In the genomic region with DNA sequence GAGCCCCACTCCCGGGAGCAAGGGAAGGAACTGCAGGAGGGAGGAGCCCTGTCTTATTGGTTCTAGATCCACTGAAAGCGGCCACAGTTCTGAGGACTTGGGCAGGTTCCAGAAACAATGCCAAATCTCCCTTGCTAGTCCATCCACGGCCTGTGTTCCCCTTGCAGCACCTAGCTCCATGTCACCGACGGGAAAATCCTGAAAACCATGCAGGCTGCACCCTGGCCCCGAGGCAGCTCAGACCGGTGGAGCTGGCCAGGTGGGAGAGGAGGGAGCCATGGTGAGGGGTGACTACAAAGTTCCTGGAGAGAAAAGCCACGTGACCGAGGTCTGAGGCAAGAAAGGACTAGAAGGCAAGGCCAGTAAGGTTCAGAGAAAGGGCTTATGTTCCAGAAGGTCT, we compare ENCODE assay signal across 13 cellular contexts. TPM values are rescaled to one million over a fixed set of nuclear protein-coding genes. Genes with fewer than 3 reads are reported as not detected.
DNase-seq lines count a peak whose midpoint lies in the region; ATAC-seq, FAIRE-seq and TF ChIP-seq lines count a peak whose summit lies in the region.
"Had no signal": no experiment of that assay in that cellular context is flagged by ENCODE, and none has a peak within 500 bp of the region (broad histone marks: within the 10 kb centered on the region; RNA-seq: fewer than 3 reads in every experiment).

No MANE protein-coding gene starts in this region.

- intact Hi-C loops in left colon (cut with DNase I, micrococcal nuclease) (no loop called here), spleen (cut with DNase I; ENCODE audit: low total_unique reads) (no loop called here)

- H3K9me3 ChIP-seq in small intestine (ENCODE audit: control insufficient read depth, low read depth) (no peaks in the 10 kb centered on the region), spleen (no peaks in the 10 kb centered on the region)

- ATAC-seq in left colon (peak; percentile 1), GM21515 (IDR thresholded peaks at IDR 0.05; ENCODE audit: unreplicated experiment) (no peak), GM19452 (IDR thresholded peaks at IDR 0.05; ENCODE audit: unreplicated experiment) (no peak)
- ATAC-seq in stimulated activated naive CD8-positive, alpha-beta T cell treated with anti-CD3 and anti-CD28 coated beads, Interleukin-15, Interleukin-2, amounts not matched to agents 100 U/mL and 50 U/mL, for 24 hours = no peak

- H3K4me3 ChIP-seq in bronchial epithelial cell (ENCODE audit: low read depth, low read length) = no peak overlapping the region
- no peak overlapping the region for H3K4me3 ChIP-seq in small intestine (ENCODE audit: low read depth in 1 of 2, low read length in 2 of 2)
- no peak overlapping the region for H3K4me3 ChIP-seq in spleen

- H3K27ac ChIP-seq in small intestine (ENCODE audit: low read depth in 1 of 2, low read length in 1 of 2) = peak overlapping the region; percentile 63 to 94
- H3K27ac ChIP-seq in spleen = peak overlapping the region in 1 of 8 donors; percentile 17

- H3K4me1 ChIP-seq in small intestine (ENCODE audit: control insufficient read depth in 2 of 2, insufficient read depth in 1 of 2, low read depth in 1 of 2, low read length in 1 of 2) (peaks cover 23 to 24% of the 10 kb centered on the region in 2 donors), spleen (peaks cover 0 to 52% (median 30%) of the 10 kb centered on the region in 6 donors)

- no peaks in the 10 kb centered on the region for H3K27me3 ChIP-seq in bronchial epithelial cell (ENCODE audit: control insufficient read depth, insufficient read depth, low read length)
- no peaks in the 10 kb centered on the region for H3K27me3 ChIP-seq in small intestine (ENCODE audit: control insufficient read depth in 2 of 2, insufficient read depth in 2 of 2, low read length in 2 of 2)
- peaks cover 0 to 9% (median 0%) of the 10 kb centered on the region in 7 donors for H3K27me3 ChIP-seq in spleen (replicated peaks in 1 of 7)

- FAIRE-seq in bronchial epithelial cell (lab: Jason Lieb, UNC) = no peak
- FAIRE-seq in small intestine (lab: Jason Lieb, UNC) = no peak
- FAIRE-seq: G401.6 had no signal

- TF ChIP-seq CTCF in bronchial epithelial cell (IDR thresholded peaks at IDR 0.05; ENCODE audit: insufficient read depth, low read length, severe bottlenecking) = no peak
- no peak for TF ChIP-seq CTCF in spleen (IDR thresholded peaks at IDR 0.05 in 8 of 11, conservative IDR thresholded peaks at IDR 0.05 in 3 of 11)

- peaks cover 16% of the 10 kb centered on the region for H3K36me3 ChIP-seq in bronchial epithelial cell (ENCODE audit: control insufficient read depth, insufficient read depth, low read length)
- no peaks in the 10 kb centered on the region for H3K36me3 ChIP-seq in small intestine (ENCODE audit: control insufficient read depth in 2 of 2, insufficient read depth in 2 of 2, low read length in 2 of 2)
- peaks cover 0 to 59% (median 6%) of the 10 kb centered on the region in 6 donors for H3K36me3 ChIP-seq in spleen

- in situ Hi-C loops in G401 (cut with HindIII; ENCODE audit: low sequenced_read_pairs) = no loop called here

- DNase-seq in G401 (ENCODE audit: low spot score) = peak; percentile 72
- peak; percentile 31 for DNase-seq in bronchial epithelial cell (ENCODE audit: low read depth)
- peak; percentile 22 to 50 for DNase-seq in left colon
- DNase-seq in small intestine = no peak
- DNase-seq in spleen = no peak
- DNase-seq in stimulated activated naive CD8-positive, alpha-beta T cell treated with anti-CD3 and anti-CD28 coated beads, Interleukin-15, Interleukin-2, amounts not matched to agents 100 U/mL and 50 U/mL, for 24 hours = no peak
- DNase-seq: activated CD4-positive, alpha-beta T cell treated with anti-CD3 and anti-CD28 coated beads for 1 hour; activated T-cell treated with anti-CD3 and anti-CD28 coated beads, Interleukin-2, amount 50 U/mL, for 1 hour; MM.1S; occipital lobe had no signal

- WGBS in small intestine, 3 donors = 20 to 62% (median 35%) methylated on average over 9 of the region's 9 CpGs
- 86 to 95% (median 92%) methylated on average over 9 of the region's 9 CpGs for WGBS in spleen, 5 donors

- TF ChIP-seq POLR2A in spleen (IDR thresholded peaks at IDR 0.05) = no peak

RNA-seq across cellular contexts. Expression of gene MGLL, which starts 5.5 kb away (rescaled TPM):
- total RNA-seq in G401 (2014; rRNA removed; shearing (Covaris generic)) = not detected in 2 replicates
- total RNA-seq in bronchial epithelial cell (25.5 and 47.9 TPM in 2 replicates), left colon (100 to 1,000 TPM; 271 to 338 TPM), spleen (100 to 1,000 TPM in 3 of 7 donors, 10 to 100 TPM in 4; 47.6 to 134 (median 85.9) TPM)
- polyA plus RNA-seq in small intestine (10 to 100 TPM; 42.4 to 47.2 (median 43.8) TPM), spleen (10 to 100 TPM; 11.0 to 47.2 (median 15.8) TPM)

Comparison
In these comparisons a context has a peak if more than half of its experiments do, and no peak if none do; other contexts are left out.
1. DNase-seq: peak in G401 (single experiment), bronchial epithelial cell (single experiment) and left colon (2 of 2); none in small intestine (single experiment), spleen (single experiment) and stimulated activated naive CD8-positive, alpha-beta T cell treated with anti-CD3 and anti-CD28 coated beads, Interleukin-15, Interleukin-2, amounts not matched to agents 100 U/mL and 50 U/mL, for 24 hours (single experiment).
2. RNA of gene MGLL, which starts 5.5 kb away (total RNA-seq): 271 to 338 TPM in left colon, 47.6 to 134 TPM in spleen and 25.5 to 47.9 TPM in bronchial epithelial cell; not detected in G401; every median in the first group is over 10 times any median in the second.